In genomic region chr10:4830546-4830945, GRCh38 we compare ENCODE assay signal across 33 cellular contexts.
"Had no signal": no experiment of that assay in that cellular context is flagged by ENCODE, and none has a peak within 500 bp of the region (broad histone marks: within the 10 kb centered on the region; RNA-seq: fewer than 3 reads in every experiment).

No MANE protein-coding gene starts in this region.

- H3K4me3 ChIP-seq: ascending aorta, breast epithelium, cardiac muscle cell, colonic mucosa, dorsolateral prefrontal cortex, gastrocnemius medialis, heart right ventricle had no signal

- H3K4me3 Mint-ChIP-seq: activated CD4-positive, alpha-beta memory T cell treated with anti-CD3 and anti-CD28 coated beads, Interleukin-2, amount 10 ng/mL, durations not matched to agents 7 days and 5 days; activated CD4-positive, alpha-beta T cell treated with anti-CD3 and anti-CD28 coated beads, Interleukin-2, amount 10 ng/mL, durations not matched to agents 7 days and 5 days; activated naive CD4-positive, alpha-beta T cell treated with anti-CD3 and anti-CD28 coated beads, Interleukin-2, amount 10 ng/mL, durations not matched to agents 7 days and 5 days; activated naive CD8-positive, alpha-beta T cell treated with anti-CD3 and anti-CD28 coated beads, Interleukin-2, amount 10 ng/mL, durations not matched to agents 7 days and 5 days; activated T-cell treated with anti-CD3 and anti-CD28 coated beads, Interleukin-2, amount 50 U/mL, for 24 hours; activated T-cell treated with anti-CD3 and anti-CD28 coated beads, Interleukin-2, amount 50 U/mL, for 72 hours; brain; dendritic cell treated with granulocyte-macrophage colony-stimulating factor and Interleukin-4, amounts not matched to agents 40 ng/mL and 50 ng/mL, for 4 days; endodermal cell; T-helper 17 cell; WTC11 had no signal

- DNase-seq: activated CD4-positive, alpha-beta memory T cell treated with anti-CD3 and anti-CD28 coated beads, Interleukin-2, amount 10 ng/mL, durations not matched to agents 7 days and 5 days; activated CD4-positive, alpha-beta T cell treated with anti-CD3 and anti-CD28 coated beads for 1 hour; activated CD4-positive, alpha-beta T cell treated with anti-CD3 and anti-CD28 coated beads for 4 hours; activated CD4-positive, alpha-beta T cell treated with anti-CD3 and anti-CD28 coated beads, Interleukin-2, amount 10 ng/mL, durations not matched to agents 7 days and 5 days; activated CD4-positive, alpha-beta T cell treated with anti-CD3 and anti-CD28 coated beads, Interleukin-2, amount 50 U/mL, for 4 hours; activated CD8-positive, alpha-beta memory T cell treated with anti-CD3 and anti-CD28 coated beads, Interleukin-2, amount 50 U/mL, for 48 hours; activated gamma-delta T cell; activated naive CD4-positive, alpha-beta T cell; activated naive CD4-positive, alpha-beta T cell treated with anti-CD3 and anti-CD28 coated beads, Interleukin-2, amount 10 ng/mL, durations not matched to agents 7 days and 5 days; activated naive CD8-positive, alpha-beta T cell treated with anti-CD3 and anti-CD28 coated beads, Interleukin-2, amount 10 ng/mL, durations not matched to agents 7 days and 5 days; activated T-cell treated with anti-CD3 and anti-CD28 coated beads for 4 hours; activated T-cell treated with anti-CD3 and anti-CD28 coated beads, Interleukin-2, amount 50 U/mL, for 24 hours; activated T-cell treated with anti-CD3 and anti-CD28 coated beads, Interleukin-2, amount 50 U/mL, for 72 hours; central memory CD4-positive, alpha-beta T cell; cerebellar nuclear complex; colonic mucosa; dorsolateral prefrontal cortex; effector memory CD4-positive, alpha-beta T cell; endodermal cell; foreskin fibroblast; gastrocnemius medialis; heart right ventricle; T-helper 1 cell; T-helper 17 cell had no signal

- H3K27ac ChIP-seq: ascending aorta, breast epithelium, cardiac muscle cell, colonic mucosa, dorsolateral prefrontal cortex, gastrocnemius medialis, heart right ventricle, VCaP had no signal

- ATAC-seq: activated naive CD4-positive, alpha-beta T cell treated with anti-CD3 and anti-CD28 coated beads, Interleukin-2, amount 50 U/mL, for 72 hours; activated T-cell treated with anti-CD3 and anti-CD28 coated beads, Interleukin-2, amount 50 U/mL, for 72 hours; esophagus mucosa; gastrocnemius medialis; heart right ventricle; T-helper 17 cell; WTC11 had no signal

- H3K9me3 ChIP-seq: ascending aorta, breast epithelium, colonic mucosa, gastrocnemius medialis, heart right ventricle had no signal

- H3K27ac Mint-ChIP-seq: activated CD4-positive, alpha-beta memory T cell treated with anti-CD3 and anti-CD28 coated beads, Interleukin-2, amount 10 ng/mL, durations not matched to agents 7 days and 5 days; activated naive CD4-positive, alpha-beta T cell treated with anti-CD3 and anti-CD28 coated beads, Interleukin-2, amount 10 ng/mL, durations not matched to agents 7 days and 5 days; activated naive CD8-positive, alpha-beta T cell treated with anti-CD3 and anti-CD28 coated beads, Interleukin-2, amount 10 ng/mL, durations not matched to agents 7 days and 5 days; activated T-cell treated with anti-CD3 and anti-CD28 coated beads, Interleukin-2, amount 50 U/mL, for 24 hours; activated T-cell treated with anti-CD3 and anti-CD28 coated beads, Interleukin-2, amount 50 U/mL, for 72 hours; brain; dendritic cell treated with granulocyte-macrophage colony-stimulating factor and Interleukin-4, amounts not matched to agents 40 ng/mL and 50 ng/mL, for 4 days; endodermal cell; T-helper 17 cell; WTC11 had no signal

- H3K4me1 ChIP-seq: breast epithelium, colonic mucosa had no signal

- H3K36me3 Mint-ChIP-seq: brain had no signal

- H3K9me3 Mint-ChIP-seq: activated CD4-positive, alpha-beta memory T cell treated with anti-CD3 and anti-CD28 coated beads, Interleukin-2, amount 10 ng/mL, durations not matched to agents 7 days and 5 days; activated CD4-positive, alpha-beta T cell treated with anti-CD3 and anti-CD28 coated beads, Interleukin-2, amount 10 ng/mL, durations not matched to agents 7 days and 5 days; activated naive CD4-positive, alpha-beta T cell treated with anti-CD3 and anti-CD28 coated beads, Interleukin-2, amount 50 U/mL, for 72 hours; activated naive CD8-positive, alpha-beta T cell treated with anti-CD3 and anti-CD28 coated beads, Interleukin-2, amount 10 ng/mL, durations not matched to agents 7 days and 5 days; activated T-cell treated with anti-CD3 and anti-CD28 coated beads, Interleukin-2, amount 50 U/mL, for 72 hours; dendritic cell treated with granulocyte-macrophage colony-stimulating factor and Interleukin-4, amounts not matched to agents 40 ng/mL and 50 ng/mL, for 4 days had no signal

- H3K27me3 ChIP-seq: ascending aorta, breast epithelium, cardiac muscle cell, colonic mucosa had no signal

- H3K36me3 ChIP-seq: breast epithelium, cardiac muscle cell, colonic mucosa had no signal
